Comparison of ENCODE assay signal across 1 cellular context in genomic region chr7:150959739-150960734, GRCh38.
TF ChIP-seq lines count a peak whose summit lies in the region.

No MANE protein-coding gene starts in this region.

TF ChIP-seq in K562, 482 proteins besides CTCF, POLR2A, EP300 and RAD21 (continued from another document and continues in another):
- TF ChIP-seq E2F4 (CRISPR knock-in tag; IDR thresholded peaks at IDR 0.05; ENCODE audit: low read depth) (no peak), CXXC5 (CRISPR knock-in tag; IDR thresholded peaks at IDR 0.05) (peak; percentile 99), RBBP5 (IDR thresholded peaks at IDR 0.05; ENCODE audit: borderline replicate concordance, insufficient read depth, low read length, poor library complexity, severe bottlenecking) (no peak), TAF1 (IDR thresholded peaks at IDR 0.05; ENCODE audit: control insufficient read depth, extremely low read depth, insufficient read depth, low read length, severe bottlenecking) (peak; percentile 51), CBX5 (IDR thresholded peaks at IDR 0.05; ENCODE audit: borderline replicate concordance, low read depth) (no peak), PRPF4 (IDR thresholded peaks at IDR 0.05; ENCODE audit: insufficient read depth, low read depth, low read length, poor library complexity, severe bottlenecking) (no peak), NFE2L1 (tag; IDR thresholded peaks at IDR 0.05; ENCODE audit: borderline replicate concordance, low read depth) (no peak), LARP7 (IDR thresholded peaks at IDR 0.05) (peak; percentile 84; the same call in 1 of the 2 replicates), ID3 (CRISPR knock-in tag; IDR thresholded peaks at IDR 0.05) (no peak), ID3 (tag; IDR thresholded peaks at IDR 0.05) (peak; percentile 88), MTA1 (IDR thresholded peaks at IDR 0.05; ENCODE audit: borderline replicate concordance) (peak; percentile 63), CEBPB (tag; IDR thresholded peaks at IDR 0.05) (peak; percentile 99), ZBTB8A (IDR thresholded peaks at IDR 0.05; ENCODE audit: partially characterized antibody) (no peak), PHF20 (IDR thresholded peaks at IDR 0.05; ENCODE audit: partially characterized antibody) (peak; percentile 52), ZNF507 (tag; conservative IDR thresholded peaks at IDR 0.05) (no peak), KAT8 (IDR thresholded peaks at IDR 0.05; ENCODE audit: low read depth) (no peak; the same call in 1 of the 2 replicates), MXI1 (IDR thresholded peaks at IDR 0.05; ENCODE audit: low read depth, low read length) (peak; percentile 75), CHAMP1 (IDR thresholded peaks at IDR 0.05) (no peak), SRSF7 (optimal IDR thresholded peaks at IDR 0.05; ENCODE audit: low read depth, low read length) (no peak), SMARCE1 (IDR thresholded peaks at IDR 0.05) (peak; percentile 97), ARHGAP35 (IDR thresholded peaks at IDR 0.05; ENCODE audit: partially characterized antibody) (peak; percentile 30), ZBTB7A (IDR thresholded peaks at IDR 0.05; ENCODE audit: borderline replicate concordance, control insufficient read depth, low read depth, low read length) (no peak), ZFP1 (CRISPR knock-in tag; IDR thresholded peaks at IDR 0.05) (peak; percentile 71), RBM39 (optimal IDR thresholded peaks at IDR 0.05; ENCODE audit: low read depth, low read length) (no peak), SIRT6 (IDR thresholded peaks at IDR 0.05; ENCODE audit: low read depth, low read length) (no peak), ATF3 (IDR thresholded peaks at IDR 0.05) (peak; percentile 87), ATF3 (CRISPR knock-in tag; conservative IDR thresholded peaks at IDR 0.05) (no peak), IFI16 (CRISPR knock-in tag; IDR thresholded peaks at IDR 0.05) (peak; percentile 83), TCF3 (CRISPR knock-in tag; IDR thresholded peaks at IDR 0.05) (peak; percentile 99), ARID3B (CRISPR knock-in tag; IDR thresholded peaks at IDR 0.05; ENCODE audit: borderline replicate concordance) (peak; percentile 76; the same call in 1 of the 2 replicates), MNT (conservative IDR thresholded peaks at IDR 0.05) (no peak), CUX1 (CRISPR knock-in tag; IDR thresholded peaks at IDR 0.05) (peak; percentile 85; the same call in 1 of the 2 replicates), FOXA3 (CRISPR knock-in tag; conservative IDR thresholded peaks at IDR 0.05 in 1 of 2, IDR thresholded peaks at IDR 0.05 in 1 of 2) (peak; percentile 62 to 72; a peak in 3 of 4 replicates), COPS2 (conservative IDR thresholded peaks at IDR 0.05) (no peak), ZC3H11A (IDR thresholded peaks at IDR 0.05; ENCODE audit: low read depth, low read length) (no peak), PURB (CRISPR knock-in tag; IDR thresholded peaks at IDR 0.05; ENCODE audit: low read depth) (no peak), ZBTB43 (CRISPR knock-in tag; IDR thresholded peaks at IDR 0.05) (no peak), GABPA (tag; conservative IDR thresholded peaks at IDR 0.05; ENCODE audit: low read depth) (peak; percentile 66; the same call in 1 of the 2 replicates), ZNF444 (CRISPR knock-in tag; IDR thresholded peaks at IDR 0.05) (peak; percentile 16; the same call in 1 of the 2 replicates), CAMTA2 (CRISPR knock-in tag; conservative IDR thresholded peaks at IDR 0.05) (no peak), ZNF57 (CRISPR knock-in tag; IDR thresholded peaks at IDR 0.05) (no peak), KHSRP (IDR thresholded peaks at IDR 0.05) (peak; percentile 71; the same call in 1 of the 2 replicates), ZNF609 (CRISPR knock-in tag; IDR thresholded peaks at IDR 0.05; ENCODE audit: borderline replicate concordance) (no peak), HNRNPL (IDR thresholded peaks at IDR 0.05; ENCODE audit: low read depth, low read length) (0 out of 2 replicates have a peak, but pooled peaks have one; percentile 40), KLF13 (tag; IDR thresholded peaks at IDR 0.05; ENCODE audit: borderline replicate concordance, low read depth) (peak; percentile 51; the same call in 1 of the 2 replicates)
